24 cellular contexts compared by ENCODE assay signal in the genomic region with DNA sequence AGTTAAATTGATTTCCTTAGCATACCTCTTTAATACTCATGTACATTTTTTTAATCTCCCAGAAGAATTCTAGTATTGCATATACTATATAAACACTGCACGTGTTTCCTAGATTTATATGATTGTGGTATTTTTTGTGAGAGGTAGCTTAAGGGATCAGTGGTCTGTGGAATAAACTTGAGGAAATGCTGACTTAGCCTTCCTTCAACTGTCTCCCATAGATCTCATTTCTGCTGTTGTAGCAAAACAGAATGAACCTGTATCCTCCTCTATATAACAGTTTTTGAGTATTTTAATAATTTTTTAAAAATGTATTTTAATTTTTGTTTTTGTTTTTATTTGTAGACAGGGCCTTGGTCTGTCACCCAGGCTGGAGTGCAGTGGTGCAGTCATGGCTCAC.
"Had no signal": no experiment of that assay in that cellular context is flagged by ENCODE, and none has a peak within 500 bp of the region (broad histone marks: within the 10 kb centered on the region; RNA-seq: fewer than 3 reads in every experiment).

No MANE protein-coding gene starts in this region.

- H3K36me3 ChIP-seq: gastrocnemius medialis, left lung, lower lobe of right lung had no signal

- H3K4me1 ChIP-seq: left lung, lower lobe of right lung had no signal

- ATAC-seq: gastrocnemius medialis, heart right ventricle, left cardiac atrium, left lung, left ventricle myocardium superior, lower lobe of right lung, mucosa of descending colon had no signal

- DNase-seq: dermis blood vessel endothelial cell; dorsolateral prefrontal cortex; effector CD4-positive, alpha-beta T cell; effector memory CD4-positive, alpha-beta T cell; foreskin fibroblast; foreskin melanocyte; gastrocnemius medialis; glutamatergic neuron; head of caudate nucleus; heart right ventricle; hippocampal formation; left cardiac atrium; left lung; left ventricle myocardium superior; lower lobe of right lung; mesenchymal stem cell; mucosa of descending colon; naive B cell had no signal

- FAIRE-seq: colon, endothelial cell of umbilical vein, islet of Langerhans, keratinocyte had no signal

- H3K9me3 ChIP-seq: esophagus muscularis mucosa, gastrocnemius medialis, heart right ventricle, left lung, lower lobe of right lung, mucosa of descending colon had no signal

- H3K4me3 ChIP-seq: coronary artery, dorsolateral prefrontal cortex, esophagus muscularis mucosa, gastrocnemius medialis, heart right ventricle, left lung, lower lobe of right lung, mucosa of descending colon had no signal

- H3K27ac ChIP-seq: coronary artery, esophagus muscularis mucosa, gastrocnemius medialis, heart right ventricle, left lung, lower lobe of right lung had no signal

- H3K27me3 ChIP-seq: dorsolateral prefrontal cortex, esophagus muscularis mucosa, gastrocnemius medialis, heart right ventricle, left lung had no signal
